13 cellular contexts compared by ENCODE assay signal in genomic region chr15:100869151-100869999, GRCh38. TPM values are rescaled to one million over a fixed set of nuclear protein-coding genes. Genes with fewer than 3 reads are reported as not detected.
A peak's percentile ranks its signal among the peaks of the same experiment; 100 is the strongest.
DNase-seq lines count a peak whose midpoint lies in the region; TF ChIP-seq lines count a peak whose summit lies in the region.
"Had no signal": no experiment of that assay in that cellular context is flagged by ENCODE, and none has a peak within 500 bp of the region (broad histone marks: within the 10 kb centered on the region; RNA-seq: fewer than 3 reads in every experiment).

No MANE protein-coding gene starts in this region.

- H3K36me3 ChIP-seq in smooth muscle cell (ENCODE audit: low read depth) = no peaks in the 10 kb centered on the region

- peak; percentile 71 for DNase-seq in activated CD8-positive, alpha-beta memory T cell treated with anti-CD3 and anti-CD28 coated beads, Interleukin-2, amount 50 U/mL, for 48 hours
- no peak for DNase-seq in activated CD8-positive, alpha-beta memory T cell treated with anti-CD3 and anti-CD28 coated beads for 24 hours
- peak; percentile 64 for DNase-seq in LNCaP clone FGC (ENCODE audit: low read depth)
- peak; percentile 28 for DNase-seq in dermis blood vessel endothelial cell
- no peak for DNase-seq in smooth muscle cell (lab: John Stamatoyannopoulos, UW; ENCODE audit: unreplicated experiment)
- no peak for DNase-seq in A172 (ENCODE audit: low spot score)
- DNase-seq in G401 (ENCODE audit: low spot score) = no peak
- DNase-seq in AG20443 (ENCODE audit: low spot score) = no peak
- DNase-seq: activated CD4-positive, alpha-beta T cell treated with anti-CD3 and anti-CD28 coated beads for 1 hour; COR-L47; left colon; NCI-H524 treated with DMSO at 0.1 percent for 48 hours; small intestine had no signal

- in situ Hi-C loops in G401 (cut with HindIII; ENCODE audit: low sequenced_read_pairs) = no loop called here

- no peak overlapping the region for H3K9ac ChIP-seq in smooth muscle cell (ENCODE audit: low read depth)

- H3K4me3 ChIP-seq in LNCaP clone FGC (ENCODE audit: low read depth, low read length) (no peak overlapping the region), smooth muscle cell (no peak overlapping the region)

- no peaks in the 10 kb centered on the region for H3K9me3 ChIP-seq in smooth muscle cell (replicated peaks; ENCODE audit: low read depth)

- 54% methylated on average over 13 of the region's 13 CpGs for WGBS in smooth muscle cell (ENCODE audit: low lambda C conversion rate)

- no peak overlapping the region for H3K27ac ChIP-seq in smooth muscle cell (ENCODE audit: low read depth)

- no peaks in the 10 kb centered on the region for H3K4me1 ChIP-seq in smooth muscle cell (ENCODE audit: low read depth)

- H3K27me3 ChIP-seq in smooth muscle cell (ENCODE audit: low read depth) = peaks cover 7% of the 10 kb centered on the region

- no peak overlapping the region for H2AFZ ChIP-seq in smooth muscle cell (ENCODE audit: low read depth)

- no peak overlapping the region for H3K4me2 ChIP-seq in smooth muscle cell

- no peaks in the 10 kb centered on the region for H3F3A ChIP-seq in smooth muscle cell (ENCODE audit: low read depth)

- TF ChIP-seq CTCF in LNCaP clone FGC (IDR thresholded peaks at IDR 0.05; ENCODE audit: control insufficient read depth, extremely low read depth, insufficient read depth) (peak; percentile 45), smooth muscle cell (IDR thresholded peaks at IDR 0.05; ENCODE audit: borderline replicate concordance, insufficient read depth, poor library complexity, severe bottlenecking) (peak; percentile 56)

- H3K79me2 ChIP-seq in smooth muscle cell (ENCODE audit: low read depth) = no peaks in the 10 kb centered on the region

- H4K20me1 ChIP-seq in smooth muscle cell (ENCODE audit: low read depth) = no peaks in the 10 kb centered on the region

RNA-seq across cellular contexts. Expression of gene ALDH1A3, which starts 10.3 kb away (rescaled TPM):
- total RNA-seq in dermis blood vessel endothelial cell (26.4 and 51.2 TPM in 2 replicates), smooth muscle cell (1.2 and 1.6 TPM in 2 replicates)
- polyA plus RNA-seq in smooth muscle cell = 0.45 and 1.3 TPM in 2 replicates
- total RNA-seq in A172 (2014; rRNA removed; shearing (Covaris generic)) = 17.3 and 17.6 TPM in 2 replicates
- not detected in 2 replicates for total RNA-seq in G401 (2014; rRNA removed; shearing (Covaris generic))

RNA-seq across cellular contexts. Expression of gene LRRK1, which starts 49.8 kb away (rescaled TPM):
- total RNA-seq in dermis blood vessel endothelial cell (12.1 and 14.2 TPM in 2 replicates), smooth muscle cell (0.85 and 1.6 TPM in 2 replicates)
- polyA plus RNA-seq in smooth muscle cell = 1.1 and 2.7 TPM in 2 replicates
- 1.9 and 5.3 TPM in 2 replicates for total RNA-seq in A172 (2014; rRNA removed; shearing (Covaris generic))
- not detected in 2 replicates for total RNA-seq in G401 (2014; rRNA removed; shearing (Covaris generic))

Comparison
In these comparisons a context has a peak if more than half of its experiments do, and no peak if none do; other contexts are left out.
1. DNase-seq: peak in activated CD8-positive, alpha-beta memory T cell treated with anti-CD3 and anti-CD28 coated beads, Interleukin-2, amount 50 U/mL, for 48 hours (single experiment), LNCaP clone FGC (single experiment) and dermis blood vessel endothelial cell (single experiment); none in activated CD8-positive, alpha-beta memory T cell treated with anti-CD3 and anti-CD28 coated beads for 24 hours (single experiment), smooth muscle cell (single experiment), A172 (single experiment), G401 (single experiment) and AG20443 (single experiment).